ENCODE assay signal across 2 cellular contexts in the genomic region with DNA sequence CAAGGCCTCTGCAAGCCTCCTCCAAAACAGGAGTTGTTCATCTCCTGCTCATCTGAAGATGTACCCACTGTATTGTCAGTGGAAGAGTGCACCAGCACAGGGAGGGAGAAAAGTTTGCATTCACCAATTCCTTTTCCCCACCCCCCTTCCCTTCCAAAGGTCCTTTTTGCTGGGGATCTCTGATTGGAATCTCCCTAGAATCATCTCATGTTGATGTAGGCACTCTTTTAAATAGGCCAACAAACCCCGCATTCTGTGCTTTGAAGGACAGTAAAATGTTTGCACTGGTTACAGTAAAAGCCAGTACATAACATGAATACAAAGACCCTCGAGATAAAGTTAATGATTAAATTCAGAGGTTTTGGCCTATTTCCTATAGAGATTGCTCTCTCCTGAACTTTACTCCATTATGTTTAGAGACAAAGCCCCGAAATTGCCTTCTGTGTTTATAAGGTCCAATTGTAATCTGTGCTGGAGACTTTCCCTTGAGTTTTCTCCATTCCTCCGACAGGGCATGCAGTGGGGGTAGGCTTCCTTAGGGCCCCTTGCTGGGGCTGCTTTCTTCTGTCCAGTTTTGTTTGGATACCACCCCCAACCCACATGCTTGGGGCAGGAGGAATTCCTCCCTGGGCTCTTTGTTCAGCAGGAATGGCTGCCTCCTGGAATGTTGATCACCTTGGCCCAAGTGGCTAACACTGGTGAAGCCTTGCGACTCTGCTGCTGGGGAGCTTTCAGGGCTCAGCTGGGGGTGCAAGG.
A peak's percentile ranks its signal among the peaks of the same experiment; 100 is the strongest.
TF ChIP-seq lines count a peak whose summit lies in the region.

No MANE protein-coding gene starts in this region.

TF ChIP-seq in HEK293, 187 proteins besides CTCF, POLR2A, EP300 and RAD21:
- TF ChIP-seq ZNF560 (tag by site-specific recombination; IDR thresholded peaks at IDR 0.05; ENCODE audit: borderline replicate concordance) (no peak), KLF16 (tag by site-specific recombination; IDR thresholded peaks at IDR 0.05) (no peak), GLIS1 (tag by site-specific recombination; IDR thresholded peaks at IDR 0.05) (peak; percentile 37; the same call in 1 of the 2 replicates), ZNF24 (tag by site-specific recombination; IDR thresholded peaks at IDR 0.05) (no peak)

TF ChIP-seq in K562, 482 proteins besides CTCF, POLR2A, EP300 and RAD21:
- TF ChIP-seq NR1H2 (CRISPR knock-in tag; IDR thresholded peaks at IDR 0.05) (no peak), ZC3H8 (IDR thresholded peaks at IDR 0.05) (no peak), PHB (CRISPR knock-in tag; IDR thresholded peaks at IDR 0.05) (no peak)
